ENCODE assay signal across 27 cellular contexts in the genomic region with DNA sequence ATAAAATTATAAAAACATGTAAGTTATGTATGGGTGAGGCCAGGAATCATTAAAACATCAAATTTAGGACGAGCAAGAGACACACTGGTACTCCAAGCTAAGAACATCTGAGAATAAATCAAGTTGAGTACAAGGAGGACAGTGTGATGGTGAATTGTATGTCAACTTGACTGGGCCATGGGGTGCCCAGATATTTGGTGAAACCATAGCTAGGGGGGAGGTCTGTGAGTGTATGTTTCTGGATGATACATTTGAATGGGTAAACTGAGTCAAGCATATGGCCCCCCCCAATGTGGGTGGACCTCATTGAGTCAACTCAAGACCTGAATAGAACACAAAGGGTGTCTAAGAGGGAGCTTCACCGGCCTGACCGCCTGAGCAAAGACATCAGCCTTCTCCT.
"Had no signal": no experiment of that assay in that cellular context is flagged by ENCODE, and none has a peak within 500 bp of the region (broad histone marks: within the 10 kb centered on the region; RNA-seq: fewer than 3 reads in every experiment).

No MANE protein-coding gene starts in this region.

- H3K27me3 ChIP-seq: stomach, suprapubic skin, testis, thyroid gland, tibial artery, transverse colon, upper lobe of left lung, upper lobe of right lung, uterus, vagina had no signal

- ATAC-seq: stimulated activated effector memory CD8-positive, alpha-beta T cell treated with anti-CD3 and anti-CD28 coated beads, Interleukin-12 subunit alpha, Interleukin-12 subunit beta, amount 100 ng/mL, for 72 hours; stimulated activated memory B cell treated with anti-CD40 and anti-IgM and Interleukin-4, amounts not matched to agents 10 μg/mL and 1 μg/mL and 100 μg/mL, for 72 hours; stimulated activated naive B cell treated with anti-CD40 and anti-IgM and Interleukin-4, amounts not matched to agents 10 μg/mL and 1 μg/mL and 100 μg/mL, for 72 hours; stimulated activated naive CD8-positive, alpha-beta T cell treated with anti-CD3 and anti-CD28 coated beads, Interleukin-15, amount 100 ng/mL, for 72 hours; stimulated activated naive CD8-positive, alpha-beta T cell treated with anti-CD3 and anti-CD28 coated beads, Interleukin-15, Interleukin-2, amounts not matched to agents 100 U/mL and 50 U/mL, for 24 hours; upper lobe of right lung had no signal

- H3K4me1 ChIP-seq: stomach, suprapubic skin, testis, tibial artery, transverse colon, upper lobe of left lung, upper lobe of right lung, uterus, vagina had no signal

- H3K4me3 ChIP-seq: stomach, suprapubic skin, testis, thoracic aorta, thyroid gland, tibial artery, transverse colon, upper lobe of left lung, upper lobe of right lung, uterus, vagina had no signal

- H3K9me3 Mint-ChIP-seq: stimulated activated effector memory CD8-positive, alpha-beta T cell treated with anti-CD3 and anti-CD28 coated beads, Interleukin-12 subunit alpha, Interleukin-12 subunit beta, amount 100 ng/mL, for 72 hours; stimulated activated memory B cell treated with anti-CD40 and anti-IgM and Interleukin-4, amounts not matched to agents 10 μg/mL and 1 μg/mL and 100 μg/mL, for 72 hours; stimulated activated naive CD8-positive, alpha-beta T cell treated with anti-CD3 and anti-CD28 coated beads, Interleukin-15, amount 100 ng/mL, for 72 hours; stimulated activated naive CD8-positive, alpha-beta T cell treated with anti-CD3 and anti-CD28 coated beads, Interleukin-15, Interleukin-2, amounts not matched to agents 100 ng/mL and 50 ng/mL, for 24 hours had no signal

- H3K36me3 ChIP-seq: stomach, suprapubic skin, thoracic aorta, thyroid gland, tibial artery, transverse colon, upper lobe of left lung, upper lobe of right lung, uterus, vagina had no signal

- H3K36me3 Mint-ChIP-seq: stimulated activated effector memory CD8-positive, alpha-beta T cell treated with anti-CD3 and anti-CD28 coated beads, Interleukin-12 subunit alpha, Interleukin-12 subunit beta, amount 100 ng/mL, for 72 hours; stimulated activated memory B cell treated with anti-CD40 and anti-IgM and Interleukin-4, amounts not matched to agents 10 μg/mL and 1 μg/mL and 100 μg/mL, for 72 hours; stimulated activated naive B cell treated with anti-CD40 and anti-IgM and Interleukin-4, amounts not matched to agents 10 μg/mL and 1 μg/mL and 100 μg/mL, for 72 hours; type B pancreatic cell had no signal

- H3K9me3 ChIP-seq: suprapubic skin, testis, thoracic aorta, thyroid gland, transverse colon, upper lobe of left lung, upper lobe of right lung, uterus, vagina had no signal

- H3K27ac ChIP-seq: stomach, suprapubic skin, testis, thoracic aorta, thyroid gland, tibial artery, transverse colon, upper lobe of left lung, upper lobe of right lung, uterus, vagina had no signal

- H3K27me3 Mint-ChIP-seq: stimulated activated memory B cell treated with anti-CD40 and anti-IgM and Interleukin-4, amounts not matched to agents 10 μg/mL and 1 μg/mL and 100 μg/mL, for 72 hours; stimulated activated naive B cell treated with anti-CD40 and anti-IgM and Interleukin-4, amounts not matched to agents 10 μg/mL and 1 μg/mL and 100 μg/mL, for 72 hours; stimulated activated naive CD8-positive, alpha-beta T cell treated with anti-CD3 and anti-CD28 coated beads, Interleukin-15, amount 100 ng/mL, for 72 hours; stimulated activated naive CD8-positive, alpha-beta T cell treated with anti-CD3 and anti-CD28 coated beads, Interleukin-15, Interleukin-2, amounts not matched to agents 100 ng/mL and 50 ng/mL, for 24 hours; type B pancreatic cell had no signal

- H3K27ac Mint-ChIP-seq: stimulated activated effector memory CD8-positive, alpha-beta T cell treated with anti-CD3 and anti-CD28 coated beads, Interleukin-12 subunit alpha, Interleukin-12 subunit beta, amount 100 ng/mL, for 72 hours; stimulated activated memory B cell treated with anti-CD40 and anti-IgM and Interleukin-4, amounts not matched to agents 10 μg/mL and 1 μg/mL and 100 μg/mL, for 72 hours; stimulated activated naive B cell treated with anti-CD40 and anti-IgM and Interleukin-4, amounts not matched to agents 10 μg/mL and 1 μg/mL and 100 μg/mL, for 72 hours; stimulated activated naive CD8-positive, alpha-beta T cell treated with anti-CD3 and anti-CD28 coated beads, Interleukin-15, amount 100 ng/mL, for 72 hours; stimulated activated naive CD8-positive, alpha-beta T cell treated with anti-CD3 and anti-CD28 coated beads, Interleukin-15, Interleukin-2, amounts not matched to agents 100 ng/mL and 50 ng/mL, for 24 hours; type B pancreatic cell had no signal

- H3K4me1 Mint-ChIP-seq: stimulated activated effector memory CD8-positive, alpha-beta T cell treated with anti-CD3 and anti-CD28 coated beads, Interleukin-12 subunit alpha, Interleukin-12 subunit beta, amount 100 ng/mL, for 72 hours; stimulated activated naive CD8-positive, alpha-beta T cell treated with anti-CD3 and anti-CD28 coated beads, Interleukin-15, amount 100 ng/mL, for 72 hours had no signal

- H3K4me3 Mint-ChIP-seq: stimulated activated effector memory CD8-positive, alpha-beta T cell treated with anti-CD3 and anti-CD28 coated beads, Interleukin-12 subunit alpha, Interleukin-12 subunit beta, amount 100 ng/mL, for 72 hours; stimulated activated memory B cell treated with anti-CD40 and anti-IgM and Interleukin-4, amounts not matched to agents 10 μg/mL and 1 μg/mL and 100 μg/mL, for 72 hours; stimulated activated naive B cell treated with anti-CD40 and anti-IgM and Interleukin-4, amounts not matched to agents 10 μg/mL and 1 μg/mL and 100 μg/mL, for 72 hours; stimulated activated naive CD8-positive, alpha-beta T cell treated with anti-CD3 and anti-CD28 coated beads, Interleukin-15, amount 100 ng/mL, for 72 hours; stimulated activated naive CD8-positive, alpha-beta T cell treated with anti-CD3 and anti-CD28 coated beads, Interleukin-15, Interleukin-2, amounts not matched to agents 100 ng/mL and 50 ng/mL, for 24 hours; type B pancreatic cell had no signal

- DNase-seq: stimulated activated CD4-positive, alpha-beta T cell treated with anti-CD3 and anti-CD28 coated beads, Interleukin-2, amount 100 ng/mL, for 48 hours; stimulated activated CD4-positive, alpha-beta T cell treated with anti-CD3 and anti-CD28 coated beads, Interleukin-4, amount 100 ng/mL, for 1 hour; stimulated activated CD4-positive, alpha-beta T cell treated with anti-CD3 and anti-CD28 coated beads, Interleukin-4, amount 100 ng/mL, for 24 hours; stimulated activated CD4-positive, alpha-beta T cell treated with anti-CD3 and anti-CD28 coated beads, Interleukin-4, amount 100 ng/mL, for 4 hours; stimulated activated CD8-positive, alpha-beta memory T cell treated with anti-CD3 and anti-CD28 coated beads, Interleukin-4, amount 100 ng/mL, for 48 hours; stimulated activated naive B cell treated with anti-CD40 and anti-IgM and Interleukin-4, amounts not matched to agents 10 μg/mL and 1 μg/mL and 100 μg/mL, for 72 hours; stimulated activated naive CD4-positive, alpha-beta T cell; stimulated activated naive CD4-positive, alpha-beta T cell treated with Interleukin-2 at 50 U/mL for 16 hours; stimulated activated naive CD8-positive, alpha-beta T cell treated with anti-CD3 and anti-CD28 coated beads, Interleukin-15, amount 100 ng/mL, for 72 hours; stimulated activated naive CD8-positive, alpha-beta T cell treated with anti-CD3 and anti-CD28 coated beads, Interleukin-15, Interleukin-2, amounts not matched to agents 100 U/mL and 50 U/mL, for 24 hours; stomach; substantia nigra; testis; thyroid gland; tibial artery; transverse colon; trophoblast cell; upper lobe of left lung; upper lobe of right lung; uterus had no signal
